In the genomic region with DNA sequence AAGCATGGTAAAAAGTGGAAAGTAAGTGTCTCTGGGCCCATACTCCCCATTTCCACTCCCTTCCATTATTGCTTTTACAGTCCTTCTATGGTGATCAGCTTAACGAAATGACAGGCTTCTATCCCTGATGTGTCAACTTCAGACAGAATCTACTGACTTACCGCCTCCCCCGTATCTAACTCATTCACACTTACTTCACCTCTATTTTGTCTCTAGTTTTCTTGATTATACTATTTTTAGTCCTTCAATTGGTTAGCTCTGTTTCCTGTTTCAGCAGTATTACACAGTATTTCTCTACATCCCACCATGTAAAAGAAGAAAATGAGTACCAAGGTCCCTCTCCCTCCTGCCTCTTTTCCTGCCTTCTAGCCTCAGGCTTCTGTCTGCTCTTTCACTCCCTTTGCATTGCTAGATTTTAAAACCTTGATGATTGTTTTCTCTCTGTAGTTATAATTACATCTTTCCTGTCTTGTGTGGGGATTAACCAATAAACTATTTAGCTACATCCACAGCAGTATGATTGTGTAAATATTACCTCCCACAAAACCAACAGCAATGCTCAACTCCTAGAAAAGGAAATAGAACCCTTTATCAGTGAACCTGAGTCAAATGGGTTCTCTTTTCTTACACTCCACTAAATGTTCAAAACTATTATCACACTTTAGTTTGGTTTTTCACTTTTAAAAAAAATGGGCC, we compare ENCODE assay signal across 1 cellular context.
TF ChIP-seq lines count a peak whose summit lies in the region.

No MANE protein-coding gene starts in this region.

TF ChIP-seq in GM12878, 131 proteins besides CTCF, POLR2A, EP300 and RAD21 (continued from another document):
- TF ChIP-seq, protein P1, sequence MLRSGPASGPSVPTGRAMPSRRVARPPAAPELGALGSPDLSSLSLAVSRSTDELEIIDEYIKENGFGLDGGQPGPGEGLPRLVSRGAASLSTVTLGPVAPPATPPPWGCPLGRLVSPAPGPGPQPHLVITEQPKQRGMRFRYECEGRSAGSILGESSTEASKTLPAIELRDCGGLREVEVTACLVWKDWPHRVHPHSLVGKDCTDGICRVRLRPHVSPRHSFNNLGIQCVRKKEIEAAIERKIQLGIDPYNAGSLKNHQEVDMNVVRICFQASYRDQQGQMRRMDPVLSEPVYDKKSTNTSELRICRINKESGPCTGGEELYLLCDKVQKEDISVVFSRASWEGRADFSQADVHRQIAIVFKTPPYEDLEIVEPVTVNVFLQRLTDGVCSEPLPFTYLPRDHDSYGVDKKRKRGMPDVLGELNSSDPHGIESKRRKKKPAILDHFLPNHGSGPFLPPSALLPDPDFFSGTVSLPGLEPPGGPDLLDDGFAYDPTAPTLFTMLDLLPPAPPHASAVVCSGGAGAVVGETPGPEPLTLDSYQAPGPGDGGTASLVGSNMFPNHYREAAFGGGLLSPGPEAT (IDR thresholded peaks at IDR 0.05; ENCODE audit: low read depth), result peak; percentile 54; the same call in 1 of the 2 replicates
- no peak for TF ChIP-seq NRF1 (conservative IDR thresholded peaks at IDR 0.05; ENCODE audit: low read depth, low read length)
- TF ChIP-seq, protein P2, sequence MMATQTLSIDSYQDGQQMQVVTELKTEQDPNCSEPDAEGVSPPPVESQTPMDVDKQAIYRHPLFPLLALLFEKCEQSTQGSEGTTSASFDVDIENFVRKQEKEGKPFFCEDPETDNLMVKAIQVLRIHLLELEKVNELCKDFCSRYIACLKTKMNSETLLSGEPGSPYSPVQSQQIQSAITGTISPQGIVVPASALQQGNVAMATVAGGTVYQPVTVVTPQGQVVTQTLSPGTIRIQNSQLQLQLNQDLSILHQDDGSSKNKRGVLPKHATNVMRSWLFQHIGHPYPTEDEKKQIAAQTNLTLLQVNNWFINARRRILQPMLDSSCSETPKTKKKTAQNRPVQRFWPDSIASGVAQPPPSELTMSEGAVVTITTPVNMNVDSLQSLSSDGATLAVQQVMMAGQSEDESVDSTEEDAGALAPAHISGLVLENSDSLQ (IDR thresholded peaks at IDR 0.05), result peak; percentile 53
- TF ChIP-seq NBN (IDR thresholded peaks at IDR 0.05), result peak; percentile 76
- TF ChIP-seq, protein P3, sequence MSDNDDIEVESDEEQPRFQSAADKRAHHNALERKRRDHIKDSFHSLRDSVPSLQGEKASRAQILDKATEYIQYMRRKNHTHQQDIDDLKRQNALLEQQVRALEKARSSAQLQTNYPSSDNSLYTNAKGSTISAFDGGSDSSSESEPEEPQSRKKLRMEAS (IDR thresholded peaks at IDR 0.05; ENCODE audit: low read depth, low read length), result no peak
- TF ChIP-seq TCF3 (IDR thresholded peaks at IDR 0.05; ENCODE audit: borderline replicate concordance, insufficient read depth, low read depth, low read length), result no peak
- peak; percentile 80 for TF ChIP-seq MTA2 (IDR thresholded peaks at IDR 0.05; ENCODE audit: low read depth)
- no peak for TF ChIP-seq CHD4 (IDR thresholded peaks at IDR 0.05)
- peak; percentile 63 to 73; a peak in 2 of 4 replicates for TF ChIP-seq IKZF2 (IDR thresholded peaks at IDR 0.05)
- TF ChIP-seq, protein P4, sequence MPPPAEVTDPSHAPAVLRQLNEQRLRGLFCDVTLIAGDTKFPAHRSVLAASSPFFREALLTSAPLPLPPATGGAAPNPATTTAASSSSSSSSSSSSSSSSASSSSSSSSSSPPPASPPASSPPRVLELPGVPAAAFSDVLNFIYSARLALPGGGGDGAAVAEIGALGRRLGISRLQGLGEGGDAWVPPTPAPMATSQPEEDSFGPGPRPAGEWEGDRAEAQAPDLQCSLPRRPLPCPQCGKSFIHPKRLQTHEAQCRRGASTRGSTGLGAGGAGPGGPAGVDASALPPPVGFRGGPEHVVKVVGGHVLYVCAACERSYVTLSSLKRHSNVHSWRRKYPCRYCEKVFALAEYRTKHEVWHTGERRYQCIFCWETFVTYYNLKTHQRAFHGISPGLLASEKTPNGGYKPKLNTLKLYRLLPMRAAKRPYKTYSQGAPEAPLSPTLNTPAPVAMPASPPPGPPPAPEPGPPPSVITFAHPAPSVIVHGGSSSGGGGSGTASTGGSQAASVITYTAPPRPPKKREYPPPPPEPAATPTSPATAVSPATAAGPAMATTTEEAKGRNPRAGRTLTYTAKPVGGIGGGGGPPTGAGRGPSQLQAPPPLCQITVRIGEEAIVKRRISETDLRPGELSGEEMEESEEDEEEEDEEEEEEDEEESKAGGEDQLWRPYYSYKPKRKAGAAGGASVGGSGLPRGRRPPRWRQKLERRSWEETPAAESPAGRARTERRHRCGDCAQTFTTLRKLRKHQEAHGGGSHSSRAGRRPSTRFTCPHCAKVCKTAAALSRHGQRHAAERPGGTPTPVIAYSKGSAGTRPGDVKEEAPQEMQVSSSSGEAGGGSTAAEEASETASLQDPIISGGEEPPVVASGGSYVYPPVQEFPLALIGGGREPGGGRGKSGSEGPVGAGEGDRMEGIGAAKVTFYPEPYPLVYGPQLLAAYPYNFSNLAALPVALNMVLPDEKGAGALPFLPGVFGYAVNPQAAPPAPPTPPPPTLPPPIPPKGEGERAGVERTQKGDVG (CRISPR knock-in tag; IDR thresholded peaks at IDR 0.05), result no peak
- no peak for TF ChIP-seq NFYA (IDR thresholded peaks at IDR 0.05; ENCODE audit: borderline replicate concordance, low read depth, low read length)
- TF ChIP-seq, protein P5, sequence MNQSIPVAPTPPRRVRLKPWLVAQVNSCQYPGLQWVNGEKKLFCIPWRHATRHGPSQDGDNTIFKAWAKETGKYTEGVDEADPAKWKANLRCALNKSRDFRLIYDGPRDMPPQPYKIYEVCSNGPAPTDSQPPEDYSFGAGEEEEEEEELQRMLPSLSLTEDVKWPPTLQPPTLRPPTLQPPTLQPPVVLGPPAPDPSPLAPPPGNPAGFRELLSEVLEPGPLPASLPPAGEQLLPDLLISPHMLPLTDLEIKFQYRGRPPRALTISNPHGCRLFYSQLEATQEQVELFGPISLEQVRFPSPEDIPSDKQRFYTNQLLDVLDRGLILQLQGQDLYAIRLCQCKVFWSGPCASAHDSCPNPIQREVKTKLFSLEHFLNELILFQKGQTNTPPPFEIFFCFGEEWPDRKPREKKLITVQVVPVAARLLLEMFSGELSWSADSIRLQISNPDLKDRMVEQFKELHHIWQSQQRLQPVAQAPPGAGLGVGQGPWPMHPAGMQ (IDR thresholded peaks at IDR 0.05; ENCODE audit: borderline replicate concordance), result no peak
- no peak for TF ChIP-seq BHLHE40 (IDR thresholded peaks at IDR 0.05; ENCODE audit: borderline replicate concordance in 1 of 2, low read depth in 2 of 2, low read length in 1 of 2)
- TF ChIP-seq POLR2AphosphoS5 (IDR thresholded peaks at IDR 0.05; ENCODE audit: low read length), result no peak
- TF ChIP-seq SMC3 (IDR thresholded peaks at IDR 0.05; ENCODE audit: borderline replicate concordance, low read length), result no peak
- TF ChIP-seq, protein P6, sequence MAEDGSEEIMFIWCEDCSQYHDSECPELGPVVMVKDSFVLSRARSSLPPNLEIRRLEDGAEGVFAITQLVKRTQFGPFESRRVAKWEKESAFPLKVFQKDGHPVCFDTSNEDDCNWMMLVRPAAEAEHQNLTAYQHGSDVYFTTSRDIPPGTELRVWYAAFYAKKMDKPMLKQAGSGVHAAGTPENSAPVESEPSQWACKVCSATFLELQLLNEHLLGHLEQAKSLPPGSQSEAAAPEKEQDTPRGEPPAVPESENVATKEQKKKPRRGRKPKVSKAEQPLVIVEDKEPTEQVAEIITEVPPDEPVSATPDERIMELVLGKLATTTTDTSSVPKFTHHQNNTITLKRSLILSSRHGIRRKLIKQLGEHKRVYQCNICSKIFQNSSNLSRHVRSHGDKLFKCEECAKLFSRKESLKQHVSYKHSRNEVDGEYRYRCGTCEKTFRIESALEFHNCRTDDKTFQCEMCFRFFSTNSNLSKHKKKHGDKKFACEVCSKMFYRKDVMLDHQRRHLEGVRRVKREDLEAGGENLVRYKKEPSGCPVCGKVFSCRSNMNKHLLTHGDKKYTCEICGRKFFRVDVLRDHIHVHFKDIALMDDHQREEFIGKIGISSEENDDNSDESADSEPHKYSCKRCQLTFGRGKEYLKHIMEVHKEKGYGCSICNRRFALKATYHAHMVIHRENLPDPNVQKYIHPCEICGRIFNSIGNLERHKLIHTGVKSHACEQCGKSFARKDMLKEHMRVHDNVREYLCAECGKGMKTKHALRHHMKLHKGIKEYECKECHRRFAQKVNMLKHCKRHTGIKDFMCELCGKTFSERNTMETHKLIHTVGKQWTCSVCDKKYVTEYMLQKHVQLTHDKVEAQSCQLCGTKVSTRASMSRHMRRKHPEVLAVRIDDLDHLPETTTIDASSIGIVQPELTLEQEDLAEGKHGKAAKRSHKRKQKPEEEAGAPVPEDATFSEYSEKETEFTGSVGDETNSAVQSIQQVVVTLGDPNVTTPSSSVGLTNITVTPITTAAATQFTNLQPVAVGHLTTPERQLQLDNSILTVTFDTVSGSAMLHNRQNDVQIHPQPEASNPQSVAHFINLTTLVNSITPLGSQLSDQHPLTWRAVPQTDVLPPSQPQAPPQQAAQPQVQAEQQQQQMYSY (CRISPR knock-in tag; IDR thresholded peaks at IDR 0.05), result no peak
- TF ChIP-seq, protein P7, sequence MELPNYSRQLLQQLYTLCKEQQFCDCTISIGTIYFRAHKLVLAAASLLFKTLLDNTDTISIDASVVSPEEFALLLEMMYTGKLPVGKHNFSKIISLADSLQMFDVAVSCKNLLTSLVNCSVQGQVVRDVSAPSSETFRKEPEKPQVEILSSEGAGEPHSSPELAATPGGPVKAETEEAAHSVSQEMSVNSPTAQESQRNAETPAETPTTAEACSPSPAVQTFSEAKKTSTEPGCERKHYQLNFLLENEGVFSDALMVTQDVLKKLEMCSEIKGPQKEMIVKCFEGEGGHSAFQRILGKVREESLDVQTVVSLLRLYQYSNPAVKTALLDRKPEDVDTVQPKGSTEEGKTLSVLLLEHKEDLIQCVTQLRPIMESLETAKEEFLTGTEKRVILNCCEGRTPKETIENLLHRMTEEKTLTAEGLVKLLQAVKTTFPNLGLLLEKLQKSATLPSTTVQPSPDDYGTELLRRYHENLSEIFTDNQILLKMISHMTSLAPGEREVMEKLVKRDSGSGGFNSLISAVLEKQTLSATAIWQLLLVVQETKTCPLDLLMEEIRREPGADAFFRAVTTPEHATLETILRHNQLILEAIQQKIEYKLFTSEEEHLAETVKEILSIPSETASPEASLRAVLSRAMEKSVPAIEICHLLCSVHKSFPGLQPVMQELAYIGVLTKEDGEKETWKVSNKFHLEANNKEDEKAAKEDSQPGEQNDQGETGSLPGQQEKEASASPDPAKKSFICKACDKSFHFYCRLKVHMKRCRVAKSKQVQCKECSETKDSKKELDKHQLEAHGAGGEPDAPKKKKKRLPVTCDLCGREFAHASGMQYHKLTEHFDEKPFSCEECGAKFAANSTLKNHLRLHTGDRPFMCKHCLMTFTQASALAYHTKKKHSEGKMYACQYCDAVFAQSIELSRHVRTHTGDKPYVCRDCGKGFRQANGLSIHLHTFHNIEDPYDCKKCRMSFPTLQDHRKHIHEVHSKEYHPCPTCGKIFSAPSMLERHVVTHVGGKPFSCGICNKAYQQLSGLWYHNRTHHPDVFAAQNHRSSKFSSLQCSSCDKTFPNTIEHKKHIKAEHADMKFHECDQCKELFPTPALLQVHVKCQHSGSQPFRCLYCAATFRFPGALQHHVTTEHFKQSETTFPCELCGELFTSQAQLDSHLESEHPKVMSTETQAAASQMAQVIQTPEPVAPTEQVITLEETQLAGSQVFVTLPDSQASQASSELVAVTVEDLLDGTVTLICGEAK (IDR thresholded peaks at IDR 0.05; ENCODE audit: borderline replicate concordance), result no peak
- TF ChIP-seq, protein P8, sequence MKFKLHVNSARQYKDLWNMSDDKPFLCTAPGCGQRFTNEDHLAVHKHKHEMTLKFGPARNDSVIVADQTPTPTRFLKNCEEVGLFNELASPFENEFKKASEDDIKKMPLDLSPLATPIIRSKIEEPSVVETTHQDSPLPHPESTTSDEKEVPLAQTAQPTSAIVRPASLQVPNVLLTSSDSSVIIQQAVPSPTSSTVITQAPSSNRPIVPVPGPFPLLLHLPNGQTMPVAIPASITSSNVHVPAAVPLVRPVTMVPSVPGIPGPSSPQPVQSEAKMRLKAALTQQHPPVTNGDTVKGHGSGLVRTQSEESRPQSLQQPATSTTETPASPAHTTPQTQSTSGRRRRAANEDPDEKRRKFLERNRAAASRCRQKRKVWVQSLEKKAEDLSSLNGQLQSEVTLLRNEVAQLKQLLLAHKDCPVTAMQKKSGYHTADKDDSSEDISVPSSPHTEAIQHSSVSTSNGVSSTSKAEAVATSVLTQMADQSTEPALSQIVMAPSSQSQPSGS (IDR thresholded peaks at IDR 0.05; ENCODE audit: low read length), result no peak
- TF ChIP-seq MEF2A (IDR thresholded peaks at IDR 0.05; ENCODE audit: insufficient read depth, low read depth, low read length), result no peak
